In the genomic region with DNA sequence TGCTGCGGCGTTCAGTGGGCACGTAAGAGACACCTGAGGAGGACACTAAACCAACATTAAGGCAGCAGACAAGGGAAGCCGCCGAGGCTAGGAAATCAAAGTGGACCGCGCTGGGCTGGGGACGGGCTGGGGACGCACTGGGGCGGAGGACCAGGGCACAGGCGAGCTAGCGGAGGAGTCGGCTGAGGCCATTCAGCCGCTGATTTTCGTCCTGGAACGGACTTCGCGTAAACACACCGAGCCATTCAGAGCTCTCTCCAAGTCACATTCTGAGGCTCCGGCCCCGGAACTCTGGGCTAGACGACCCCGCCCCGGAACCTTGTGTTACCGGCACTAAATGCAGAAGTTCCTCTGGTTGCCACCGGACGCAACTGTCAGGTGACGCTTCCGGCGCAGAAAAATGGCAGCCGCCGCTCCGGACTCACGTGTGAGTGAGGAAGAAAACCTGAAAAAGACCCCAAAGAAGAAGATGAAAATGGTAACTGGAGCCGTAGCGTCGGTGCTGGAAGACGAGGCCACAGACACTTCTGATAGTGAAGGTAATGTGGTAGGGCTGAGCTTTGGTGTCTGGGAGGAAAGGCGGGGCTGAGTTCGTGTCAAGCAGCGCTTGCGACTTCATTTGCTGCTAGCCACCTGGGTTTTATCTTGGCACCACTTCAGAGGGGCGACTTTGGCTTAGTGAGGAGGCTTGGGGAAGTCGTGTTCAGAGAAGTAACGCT, we compare ENCODE assay signal across 8 cellular contexts.
DNase-seq lines count a peak whose midpoint lies in the region; ATAC-seq and TF ChIP-seq lines count a peak whose summit lies in the region.

A gene with protein sequence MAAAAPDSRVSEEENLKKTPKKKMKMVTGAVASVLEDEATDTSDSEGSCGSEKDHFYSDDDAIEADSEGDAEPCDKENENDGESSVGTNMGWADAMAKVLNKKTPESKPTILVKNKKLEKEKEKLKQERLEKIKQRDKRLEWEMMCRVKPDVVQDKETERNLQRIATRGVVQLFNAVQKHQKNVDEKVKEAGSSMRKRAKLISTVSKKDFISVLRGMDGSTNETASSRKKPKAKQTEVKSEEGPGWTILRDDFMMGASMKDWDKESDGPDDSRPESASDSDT (plus strand): TSS at position 377 of the 719 bp plus-strand sequence. CDS start 24 bp downstream, at position 401.

- H3K4me3 ChIP-seq in AG10803 (ENCODE audit: low read length), result peak within 1 kb of the TSS; percentile 98

- no peak for TF ChIP-seq CTCF in AG10803 (conservative IDR thresholded peaks at IDR 0.05; ENCODE audit: low read length)

- ATAC-seq in GM19025 (IDR thresholded peaks at IDR 0.05; ENCODE audit: low read depth, unreplicated experiment) (peak; percentile 99), HG03280 (IDR thresholded peaks at IDR 0.05; ENCODE audit: unreplicated experiment) (peak; percentile 100)

- peak; percentile 87 for DNase-seq in AG10803 (ENCODE audit: low read depth)
- DNase-seq in NCI-H345 (lab: John Stamatoyannopoulos, UW), result peak; percentile 94
- peak; percentile 68 to 84 (median 72) for DNase-seq in activated CD4-positive, CD25-positive, alpha-beta regulatory T cell (lab: John Stamatoyannopoulos, UW)
- DNase-seq in central memory CD4-positive, alpha-beta T cell, result peak; percentile 79
- peak; percentile 96 for DNase-seq in islet precursor cell
- peak; percentile 85 for DNase-seq in stimulated activated CD4-positive, alpha-beta T cell treated with anti-CD3 and anti-CD28 coated beads, Interleukin-12 subunit alpha, Interleukin-12 subunit beta, amount 100 ng/mL, for 4 hours

Comparison
In these comparisons a context has a peak if more than half of its experiments do, and no peak if none do; other contexts are left out.
1. Peak in every context shown above with its lines: DNase-seq, ATAC-seq and H3K4me3 ChIP-seq.